Comparison of ENCODE assay signal across 24 cellular contexts in the genomic region with DNA sequence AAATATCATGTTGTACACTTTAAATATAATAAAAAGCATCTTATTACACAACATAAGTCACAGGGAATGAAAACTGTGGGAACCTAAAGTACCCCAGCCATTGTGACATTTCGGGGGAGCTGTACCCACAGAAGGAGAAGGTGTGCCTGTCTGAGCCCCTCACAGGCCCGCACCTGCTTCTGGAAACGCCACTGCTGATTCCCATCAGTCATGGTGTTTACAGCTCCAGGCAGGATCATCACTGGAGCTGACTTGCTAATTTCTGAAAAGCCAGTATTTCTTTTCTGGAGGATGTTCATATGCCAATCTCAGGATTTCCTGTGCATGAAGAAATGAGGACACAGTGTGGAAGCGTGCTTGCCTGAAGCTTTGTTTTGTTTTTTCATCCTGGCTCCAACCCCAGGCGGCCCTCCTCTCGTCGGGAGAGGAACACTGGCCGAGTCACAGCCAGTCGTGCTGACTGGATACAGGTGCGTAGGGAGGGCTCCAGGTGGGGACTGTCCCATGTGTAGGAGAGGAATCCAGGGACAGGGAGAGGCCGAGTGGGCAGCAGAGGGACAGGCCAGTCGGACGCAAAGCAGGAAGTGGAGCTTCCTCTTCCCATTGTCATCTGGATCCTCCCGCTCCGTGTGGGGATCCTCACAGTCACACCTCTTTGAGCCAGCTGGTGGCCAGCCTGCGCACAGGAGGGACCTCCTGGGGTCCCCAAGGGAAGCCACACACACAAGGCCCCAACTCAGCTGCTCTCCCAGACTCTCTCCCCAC. TPM values are rescaled to one million over a fixed set of nuclear protein-coding genes. Genes with fewer than 3 reads are reported as not detected.
"Had no signal": no experiment of that assay in that cellular context is flagged by ENCODE, and none has a peak within 500 bp of the region (broad histone marks: within the 10 kb centered on the region; RNA-seq: fewer than 3 reads in every experiment).

No MANE protein-coding gene starts in this region.

- H3K4me3 ChIP-seq: coronary artery, dorsolateral prefrontal cortex, esophagus muscularis mucosa, gastrocnemius medialis, heart right ventricle, left lung, lower lobe of right lung, psoas muscle, tibial artery, upper lobe of left lung, vagina had no signal

- H3K9me3 Mint-ChIP-seq: memory B cell; naive B cell; nephron; stimulated activated memory B cell treated with anti-CD40 and anti-IgM and Interleukin-4, amounts not matched to agents 10 μg/mL and 1 μg/mL and 100 μg/mL, for 72 hours; stimulated activated naive CD8-positive, alpha-beta T cell treated with anti-CD3 and anti-CD28 coated beads, Interleukin-15, Interleukin-2, amounts not matched to agents 100 ng/mL and 50 ng/mL, for 24 hours had no signal

- H3K4me1 ChIP-seq: gastrocnemius medialis, psoas muscle had no signal

- DNase-seq: dorsolateral prefrontal cortex; effector CD8-positive, alpha-beta T cell; gastrocnemius medialis; heart right ventricle; hypothalamus; left lung; lower lobe of right lung; naive B cell; psoas muscle; retina; small intestine; stimulated activated CD4-positive, alpha-beta T cell treated with anti-CD3 and anti-CD28 coated beads, Interleukin-12 subunit alpha, Interleukin-12 subunit beta, amount 100 ng/mL, for 4 hours; tibial artery; upper lobe of left lung had no signal

- H3K9me3 ChIP-seq: esophagus muscularis mucosa, gastrocnemius medialis, heart right ventricle, left lung, lower lobe of right lung, psoas muscle, tibial artery, upper lobe of left lung, vagina had no signal

- H3K4me3 Mint-ChIP-seq: memory B cell; naive B cell; nephron; stimulated activated memory B cell treated with anti-CD40 and anti-IgM and Interleukin-4, amounts not matched to agents 10 μg/mL and 1 μg/mL and 100 μg/mL, for 72 hours; stimulated activated naive CD8-positive, alpha-beta T cell treated with anti-CD3 and anti-CD28 coated beads, Interleukin-15, Interleukin-2, amounts not matched to agents 100 ng/mL and 50 ng/mL, for 24 hours had no signal

- FAIRE-seq: endometrium, islet of Langerhans, small intestine had no signal

- H3K36me3 Mint-ChIP-seq: memory B cell; naive B cell; stimulated activated memory B cell treated with anti-CD40 and anti-IgM and Interleukin-4, amounts not matched to agents 10 μg/mL and 1 μg/mL and 100 μg/mL, for 72 hours had no signal

- H3K27ac Mint-ChIP-seq: memory B cell; naive B cell; nephron; stimulated activated memory B cell treated with anti-CD40 and anti-IgM and Interleukin-4, amounts not matched to agents 10 μg/mL and 1 μg/mL and 100 μg/mL, for 72 hours; stimulated activated naive CD8-positive, alpha-beta T cell treated with anti-CD3 and anti-CD28 coated beads, Interleukin-15, Interleukin-2, amounts not matched to agents 100 ng/mL and 50 ng/mL, for 24 hours had no signal

- H3K27ac ChIP-seq: coronary artery, dorsolateral prefrontal cortex, epithelial cell of prostate, esophagus muscularis mucosa, gastrocnemius medialis, heart right ventricle, left lung, lower lobe of right lung, psoas muscle, tibial artery, upper lobe of left lung, vagina had no signal

- H3K36me3 ChIP-seq: esophagus muscularis mucosa, gastrocnemius medialis, heart right ventricle, left lung, lower lobe of right lung, tibial artery, upper lobe of left lung, vagina had no signal

RNA-seq across cellular contexts. Expression of a gene that starts 4.2 kb away (rescaled TPM):
- polyA plus RNA-seq: heart right ventricle, psoas muscle, small intestine had no signal
